18 cellular contexts compared by ENCODE assay signal in the genomic region with DNA sequence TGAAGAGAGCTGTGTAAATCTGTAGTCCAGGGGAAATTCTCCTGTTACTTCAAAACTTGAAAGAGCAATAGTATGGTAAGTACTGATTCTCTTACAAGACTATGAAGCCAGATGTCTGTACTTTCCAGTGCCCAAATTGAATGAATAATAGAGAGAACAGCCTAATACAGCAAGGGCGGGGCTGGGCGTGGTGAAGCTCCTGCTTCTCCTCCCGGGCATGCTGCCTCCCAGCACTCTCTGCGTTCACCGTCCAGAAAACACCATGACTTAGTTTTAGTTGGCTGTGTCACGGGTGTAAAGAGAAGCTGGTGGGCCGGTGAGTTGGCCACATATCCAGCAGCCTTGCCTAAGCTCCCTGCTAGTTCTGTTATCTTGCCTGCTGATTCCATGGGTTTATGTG. TPM values are rescaled to one million over a fixed set of nuclear protein-coding genes. Genes with fewer than 3 reads are reported as not detected.
DNase-seq lines count a peak whose midpoint lies in the region; ATAC-seq and TF ChIP-seq lines count a peak whose summit lies in the region.
"Had no signal": no experiment of that assay in that cellular context is flagged by ENCODE, and none has a peak within 500 bp of the region (broad histone marks: within the 10 kb centered on the region; RNA-seq: fewer than 3 reads in every experiment).

No MANE protein-coding gene starts in this region.

- H3K4me3 Mint-ChIP-seq in activated T-cell treated with anti-CD3 and anti-CD28 coated beads, Interleukin-2, amount 50 U/mL, for 24 hours: no peak overlapping the region
- H3K4me3 Mint-ChIP-seq: CD4-positive, CD25-positive, alpha-beta regulatory T cell; GM23338 had no signal

- H3K36me3 ChIP-seq in MG63 (no peaks in the 10 kb centered on the region), esophagus muscularis mucosa (no peaks in the 10 kb centered on the region)
- H3K36me3 ChIP-seq: SJCRH30 had no signal

- WGBS in esophagus muscularis mucosa: 70% methylated on average over 7 of the region's 7 CpGs

- H3K4me1 Mint-ChIP-seq in activated T-cell treated with anti-CD3 and anti-CD28 coated beads, Interleukin-2, amount 50 U/mL, for 24 hours (ENCODE audit: low read depth): no peaks in the 10 kb centered on the region
- H3K4me1 Mint-ChIP-seq: CD4-positive, CD25-positive, alpha-beta regulatory T cell; GM23338 had no signal

- H3K4me3 ChIP-seq in MG63 (no peak overlapping the region), esophagus muscularis mucosa (no peak overlapping the region), dorsolateral prefrontal cortex (no peak overlapping the region)
- H3K4me3 ChIP-seq: GM23338, PC-9, SJCRH30 had no signal

- H3K27ac Mint-ChIP-seq in activated T-cell treated with anti-CD3 and anti-CD28 coated beads, Interleukin-2, amount 50 U/mL, for 24 hours: no peak overlapping the region
- H3K27ac Mint-ChIP-seq: CD4-positive, CD25-positive, alpha-beta regulatory T cell; GM23338 had no signal

- H3K27me3 ChIP-seq in MG63: no peaks in the 10 kb centered on the region
- peaks cover 0 to 18% (median 0%) of the 10 kb centered on the region in 4 donors for H3K27me3 ChIP-seq in esophagus muscularis mucosa
- H3K27me3 ChIP-seq in dorsolateral prefrontal cortex: peaks cover 0 to 3% (median 0%) of the 10 kb centered on the region in 45 donors
- H3K27me3 ChIP-seq: SJCRH30 had no signal

- peaks cover 21% of the 10 kb centered on the region for H3K9me3 Mint-ChIP-seq in activated T-cell treated with anti-CD3 and anti-CD28 coated beads, Interleukin-2, amount 50 U/mL, for 24 hours

- peaks cover 26% of the 10 kb centered on the region for H3K27me3 Mint-ChIP-seq in activated T-cell treated with anti-CD3 and anti-CD28 coated beads, Interleukin-2, amount 50 U/mL, for 24 hours
- H3K27me3 Mint-ChIP-seq: CD4-positive, CD25-positive, alpha-beta regulatory T cell had no signal

- H3K36me3 Mint-ChIP-seq in activated T-cell treated with anti-CD3 and anti-CD28 coated beads, Interleukin-2, amount 50 U/mL, for 24 hours (ENCODE audit: low read depth): no peaks in the 10 kb centered on the region
- H3K36me3 Mint-ChIP-seq: CD4-positive, CD25-positive, alpha-beta regulatory T cell had no signal

- DNase-seq in D341Med (ENCODE audit: low spot score) (peak; percentile 5), MG63 (peak; percentile 84), esophagus muscularis mucosa (ENCODE audit: extremely low spot score) (peak; percentile 64), posterior vena cava (ENCODE audit: low spot score) (peak; percentile 31), dorsolateral prefrontal cortex (no peak)
- no peak for DNase-seq in activated T-cell treated with anti-CD3 and anti-CD28 coated beads, Interleukin-2, amount 50 U/mL, for 24 hours
- DNase-seq: ACHN; CD4-positive, CD25-positive, alpha-beta regulatory T cell; DMS53; KBM-7; NCI-H1092; NCI-H2081 treated with DMSO at 0.1 percent for 48 hours; NCI-H510A treated with DMSO at 0.1 percent for 48 hours; NCI-H82; PC-9; SJCRH30 had no signal

- TF ChIP-seq POLR2A in esophagus muscularis mucosa (IDR thresholded peaks at IDR 0.05; ENCODE audit: low read depth): no peak

- no peak for ATAC-seq in GM21526 (IDR thresholded peaks at IDR 0.05; ENCODE audit: low FRiP score, unreplicated experiment)
- ATAC-seq: GM23338 had no signal

- intact Hi-C loops in esophagus muscularis mucosa (cut with DNase I) (no loop called here), posterior vena cava (cut with DNase I) (no loop called here), dorsolateral prefrontal cortex (cut with DNase I) (no loop called here)

- peaks cover 13% of the 10 kb centered on the region for H3K9me3 ChIP-seq in MG63
- H3K9me3 ChIP-seq in esophagus muscularis mucosa: peaks cover 0 to 21% (median 18%) of the 10 kb centered on the region in 4 donors
- H3K9me3 ChIP-seq: SJCRH30 had no signal

- TF ChIP-seq CTCF in esophagus muscularis mucosa (IDR thresholded peaks at IDR 0.05) (no peak), dorsolateral prefrontal cortex (IDR thresholded peaks at IDR 0.05 in 54 of 56, conservative IDR thresholded peaks at IDR 0.05 in 2 of 56; ENCODE audit: low read depth in 1 of 56, partially characterized antibody in 56 of 56) (no peak)

- no peaks in the 10 kb centered on the region for H3K4me1 ChIP-seq in esophagus muscularis mucosa
- H3K4me1 ChIP-seq: SJCRH30 had no signal

- H3K27ac ChIP-seq in esophagus muscularis mucosa (replicated peaks in 1 of 4): no peak overlapping the region
- no peak overlapping the region for H3K27ac ChIP-seq in dorsolateral prefrontal cortex
- H3K27ac ChIP-seq: PC-9, SJCRH30 had no signal

- no peak for TF ChIP-seq EP300 in esophagus muscularis mucosa (IDR thresholded peaks at IDR 0.05)

RNA-seq across cellular contexts. Expression of a gene that starts 40.6 kb away (rescaled TPM):
- total RNA-seq in MG63 (2014; rRNA removed; shearing (Covaris generic); ENCODE audit: low replicate concordance): 88.7 and 141 TPM in 2 replicates
- total RNA-seq in esophagus muscularis mucosa (10 to 100 TPM; 17.8 to 31.8 (median 21.4) TPM), posterior vena cava (10 to 100 TPM; 27.1 to 62.0 TPM), dorsolateral prefrontal cortex (10 to 100 TPM in 51 of 120 experiments, 1 to 10 TPM in 69; 2.8 to 27.6 (median 9.1) TPM)
- total RNA-seq: CD4-positive, CD25-positive, alpha-beta regulatory T cell; PC-9; SJCRH30 had no signal

Comparison
In these comparisons a context has a peak if more than half of its experiments do, and no peak if none do; other contexts are left out.
1. DNase-seq: peak in D341Med (single experiment), MG63 (single experiment), esophagus muscularis mucosa (single experiment) and posterior vena cava (single experiment); none in dorsolateral prefrontal cortex (0 of 10) and activated T-cell treated with anti-CD3 and anti-CD28 coated beads, Interleukin-2, amount 50 U/mL, for 24 hours (single experiment).